ENCODE assay signal across 1 cellular context in genomic region chr2:42092084-42092996, GRCh38.
TF ChIP-seq lines count a peak whose summit lies in the region.

No MANE protein-coding gene starts in this region.

TF ChIP-seq in HepG2, 621 proteins besides CTCF, POLR2A, EP300 and RAD21 (continued from another document and continues in another):
- TF ChIP-seq FOXK1 (CRISPR knock-in tag; IDR thresholded peaks at IDR 0.05; ENCODE audit: borderline replicate concordance, low read depth), result peak; percentile 75; the same call in 1 of the 2 replicates
- 0 out of 2 replicates have a peak, but pooled peaks have one; percentile 52 for TF ChIP-seq SP5 (CRISPR knock-in tag; IDR thresholded peaks at IDR 0.05; ENCODE audit: borderline replicate concordance, low read depth)
- TF ChIP-seq CBFB (CRISPR knock-in tag; IDR thresholded peaks at IDR 0.05), result no peak
- TF ChIP-seq ZNF720 (CRISPR knock-in tag; IDR thresholded peaks at IDR 0.05), result no peak
- no peak for TF ChIP-seq CAMTA2 (CRISPR knock-in tag; IDR thresholded peaks at IDR 0.05; ENCODE audit: borderline replicate concordance)
- peak; percentile 48 for TF ChIP-seq ZEB1 (IDR thresholded peaks at IDR 0.05; ENCODE audit: insufficient replicate concordance, low read depth)
- TF ChIP-seq MAFF (IDR thresholded peaks at IDR 0.05; ENCODE audit: low read depth, low read length), result 0 out of 2 replicates have a peak, but pooled peaks have one; percentile 20
- no peak for TF ChIP-seq ZNF674 (CRISPR knock-in tag; IDR thresholded peaks at IDR 0.05; ENCODE audit: low read depth)
- TF ChIP-seq MTF2 (CRISPR knock-in tag; IDR thresholded peaks at IDR 0.05; ENCODE audit: borderline replicate concordance), result no peak
- peak; percentile 67; the same call in 1 of the 2 replicates for TF ChIP-seq SIN3A (IDR thresholded peaks at IDR 0.05; ENCODE audit: borderline replicate concordance, low read depth, low read length)
- TF ChIP-seq DRAP1 (CRISPR knock-in tag; IDR thresholded peaks at IDR 0.05), result peak; percentile 74; the same call in 1 of the 2 replicates
- TF ChIP-seq DNMT3B (CRISPR knock-in tag; conservative IDR thresholded peaks at IDR 0.05), result no peak
- TF ChIP-seq ZNF781 (CRISPR knock-in tag; IDR thresholded peaks at IDR 0.05; ENCODE audit: borderline replicate concordance, not compliant biosample characterization), result peak; percentile 58
- peak; percentile 93 for TF ChIP-seq RXRB (CRISPR knock-in tag; IDR thresholded peaks at IDR 0.05; ENCODE audit: borderline replicate concordance)
- peak; percentile 99 for TF ChIP-seq GATAD2A (CRISPR knock-in tag; IDR thresholded peaks at IDR 0.05)
- 0 out of 2 replicates have a peak, but pooled peaks have one; percentile 36 for TF ChIP-seq POGK (CRISPR knock-in tag; conservative IDR thresholded peaks at IDR 0.05)
- TF ChIP-seq ZMYM4 (CRISPR knock-in tag; IDR thresholded peaks at IDR 0.05), result peak; percentile 80
- peak; percentile 65; the same call in 1 of the 2 replicates for TF ChIP-seq THAP11 (CRISPR knock-in tag; IDR thresholded peaks at IDR 0.05)
- TF ChIP-seq ZSCAN20 (CRISPR knock-in tag; IDR thresholded peaks at IDR 0.05; ENCODE audit: borderline replicate concordance), result peak; percentile 85; the same call in 1 of the 2 replicates
- TF ChIP-seq HOXA7 (CRISPR knock-in tag; IDR thresholded peaks at IDR 0.05), result no peak
- peak; percentile 87 for TF ChIP-seq RARA (CRISPR knock-in tag; IDR thresholded peaks at IDR 0.05)
- TF ChIP-seq YEATS2 (CRISPR knock-in tag; IDR thresholded peaks at IDR 0.05; ENCODE audit: borderline replicate concordance), result no peak
- TF ChIP-seq SP4 (CRISPR knock-in tag; IDR thresholded peaks at IDR 0.05), result peak; percentile 65; the same call in 1 of the 2 replicates
- no peak for TF ChIP-seq PRPF4 (IDR thresholded peaks at IDR 0.05; ENCODE audit: low read depth, low read length, poor library complexity, severe bottlenecking)
- 0 out of 2 replicates have a peak, but pooled peaks have one; percentile 28 for TF ChIP-seq SPEN (CRISPR knock-in tag; IDR thresholded peaks at IDR 0.05; ENCODE audit: low read depth)
- TF ChIP-seq CENPX (CRISPR knock-in tag; IDR thresholded peaks at IDR 0.05), result no peak
- no peak for TF ChIP-seq ZNF530 (CRISPR knock-in tag; IDR thresholded peaks at IDR 0.05; ENCODE audit: low read depth)
- peak; percentile 78 for TF ChIP-seq TEAD3 (CRISPR knock-in tag; optimal IDR thresholded peaks at IDR 0.05; ENCODE audit: borderline replicate concordance)
- TF ChIP-seq ZNF589 (CRISPR knock-in tag; conservative IDR thresholded peaks at IDR 0.05), result 0 out of 2 replicates have a peak, but pooled peaks have one; percentile 29
- peak; percentile 43; the same call in 1 of the 2 replicates for TF ChIP-seq ZNF12 (CRISPR knock-in tag; IDR thresholded peaks at IDR 0.05)
- TF ChIP-seq SMAD1 (CRISPR knock-in tag; IDR thresholded peaks at IDR 0.05; ENCODE audit: borderline replicate concordance, low read depth), result no peak
- TF ChIP-seq SIX4 (CRISPR knock-in tag; IDR thresholded peaks at IDR 0.05), result no peak
- no peak for TF ChIP-seq TGIF2 (CRISPR knock-in tag; IDR thresholded peaks at IDR 0.05)
- no peak for TF ChIP-seq CHD2 (IDR thresholded peaks at IDR 0.05; ENCODE audit: low read depth, low read length)
- TF ChIP-seq ZNF205 (CRISPR knock-in tag; IDR thresholded peaks at IDR 0.05), result peak; percentile 80
- TF ChIP-seq DNMT1 (CRISPR knock-in tag; IDR thresholded peaks at IDR 0.05), result no peak
- TF ChIP-seq ZBTB7B (CRISPR knock-in tag; IDR thresholded peaks at IDR 0.05), result peak; percentile 68; the same call in 1 of the 2 replicates
- TF ChIP-seq ZNF850 (CRISPR knock-in tag; conservative IDR thresholded peaks at IDR 0.05), result no peak
- no peak; the same call in 1 of the 2 replicates for TF ChIP-seq POGZ (CRISPR knock-in tag; IDR thresholded peaks at IDR 0.05)
- TF ChIP-seq FOXA3 (CRISPR knock-in tag; IDR thresholded peaks at IDR 0.05), result peak; percentile 80
- TF ChIP-seq KMT2B (CRISPR knock-in tag; IDR thresholded peaks at IDR 0.05), result peak; percentile 45; the same call in 1 of the 2 replicates
- peak; percentile 60; the same call in 1 of the 2 replicates for TF ChIP-seq FOXK2 (IDR thresholded peaks at IDR 0.05)
- TF ChIP-seq ZNF441 (CRISPR knock-in tag; IDR thresholded peaks at IDR 0.05; ENCODE audit: borderline replicate concordance), result peak; percentile 22; the same call in 1 of the 2 replicates
- TF ChIP-seq KDM4B (CRISPR knock-in tag; IDR thresholded peaks at IDR 0.05), result 0 out of 2 replicates have a peak, but pooled peaks have one; percentile 57
- no peak for TF ChIP-seq ZNF251 (CRISPR knock-in tag; IDR thresholded peaks at IDR 0.05)
- no peak for TF ChIP-seq MTA3 (CRISPR knock-in tag; IDR thresholded peaks at IDR 0.05)
- 0 out of 2 replicates have a peak, but pooled peaks have one; percentile 34 for TF ChIP-seq NR2C2 (CRISPR knock-in tag; IDR thresholded peaks at IDR 0.05; ENCODE audit: borderline replicate concordance)
- TF ChIP-seq AHDC1 (CRISPR knock-in tag; IDR thresholded peaks at IDR 0.05; ENCODE audit: borderline replicate concordance), result peak; percentile 81
- no peak for TF ChIP-seq HMG20B (CRISPR knock-in tag; conservative IDR thresholded peaks at IDR 0.05)
- peak; percentile 94 for TF ChIP-seq HDAC1 (CRISPR knock-in tag; IDR thresholded peaks at IDR 0.05)
- no peak for TF ChIP-seq SNAPC5 (CRISPR knock-in tag; IDR thresholded peaks at IDR 0.05; ENCODE audit: borderline replicate concordance)
- no peak for TF ChIP-seq ZBTB49 (CRISPR knock-in tag; IDR thresholded peaks at IDR 0.05; ENCODE audit: borderline replicate concordance)
- TF ChIP-seq TFDP2 (CRISPR knock-in tag; IDR thresholded peaks at IDR 0.05), result peak; percentile 41; the same call in 1 of the 2 replicates
- TF ChIP-seq ZNF30 (CRISPR knock-in tag; IDR thresholded peaks at IDR 0.05), result no peak
- peak; percentile 16; the same call in 1 of the 2 replicates for TF ChIP-seq MYPOP (CRISPR knock-in tag; IDR thresholded peaks at IDR 0.05)
- TF ChIP-seq ZNF512B (CRISPR knock-in tag; IDR thresholded peaks at IDR 0.05; ENCODE audit: borderline replicate concordance), result peak; percentile 65; the same call in 1 of the 2 replicates
- TF ChIP-seq NFYB (CRISPR knock-in tag; IDR thresholded peaks at IDR 0.05), result no peak
- peak; percentile 37 for TF ChIP-seq CCAR2 (optimal IDR thresholded peaks at IDR 0.05; ENCODE audit: low read depth, low read length)
- peak; percentile 97 for TF ChIP-seq HNF4A (CRISPR knock-in tag; IDR thresholded peaks at IDR 0.05)
- TF ChIP-seq ZNF556 (CRISPR knock-in tag; IDR thresholded peaks at IDR 0.05; ENCODE audit: borderline replicate concordance), result peak; percentile 29; the same call in 1 of the 2 replicates
